Comparison of ENCODE assay signal across 4 cellular contexts in genomic region chrX:151922692-151923091, GRCh38. TPM values are rescaled to one million over a fixed set of nuclear protein-coding genes. Genes with fewer than 3 reads are reported as not detected.
"Had no signal": no experiment of that assay in that cellular context is flagged by ENCODE, and none has a peak within 500 bp of the region (broad histone marks: within the 10 kb centered on the region; RNA-seq: fewer than 3 reads in every experiment).

No MANE protein-coding gene starts in this region.

- DNase-seq: GDM1, GF-D8 had no signal

- H3K4me3 ChIP-seq: GM12878 had no signal

RNA-seq across cellular contexts. Expression of gene MAGEA4, which starts 10.0 kb away (rescaled TPM):
- total RNA-seq: G401, GM12878 had no signal
- polyA plus RNA-seq: GM12878 had no signal

RNA-seq across cellular contexts. Expression of gene GABRE, which starts 51.8 kb away (rescaled TPM):
- total RNA-seq: G401 had no signal
